ENCODE assay signal across 31 cellular contexts in the genomic region with DNA sequence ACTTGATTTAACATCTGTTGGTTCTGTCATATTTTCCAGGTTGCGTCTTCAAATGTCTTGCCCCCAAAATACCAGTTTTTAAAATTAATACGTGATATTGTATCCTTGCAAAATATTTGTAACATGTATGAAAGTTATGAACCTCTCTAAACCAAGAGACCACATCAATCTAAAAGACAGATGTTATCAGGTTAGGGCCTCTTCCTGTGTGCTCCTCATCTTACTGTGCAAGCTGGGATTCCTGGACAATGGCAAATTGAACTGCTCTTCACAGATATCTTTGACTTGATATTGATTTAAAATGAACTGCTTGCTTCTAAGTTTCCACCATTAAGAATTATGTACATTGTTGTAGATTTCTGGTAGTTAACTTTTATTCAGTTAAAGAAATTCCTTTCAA. TPM values are rescaled to one million over a fixed set of nuclear protein-coding genes. Genes with fewer than 3 reads are reported as not detected.
A peak's percentile ranks its signal among the peaks of the same experiment; 100 is the strongest.
DNase-seq lines count a peak whose midpoint lies in the region; ATAC-seq and TF ChIP-seq lines count a peak whose summit lies in the region.
"Had no signal": no experiment of that assay in that cellular context is flagged by ENCODE, and none has a peak within 500 bp of the region (broad histone marks: within the 10 kb centered on the region; RNA-seq: fewer than 3 reads in every experiment).

No MANE protein-coding gene starts in this region.

- no peak overlapping the region for H3K4me3 Mint-ChIP-seq in stimulated activated naive CD8-positive, alpha-beta T cell treated with anti-CD3 and anti-CD28 coated beads, Interleukin-15, Interleukin-2, amounts not matched to agents 100 ng/mL and 50 ng/mL, for 24 hours
- peak overlapping the region; percentile 17 to 68 (median 39) for H3K4me3 Mint-ChIP-seq in T-cell
- H3K4me3 Mint-ChIP-seq in endothelial cell (ENCODE audit: unreplicated experiment) = peak overlapping the region; percentile 7
- H3K4me3 Mint-ChIP-seq: IgD-negative memory B cell; stimulated activated effector memory CD8-positive, alpha-beta T cell treated with anti-CD3 and anti-CD28 coated beads, Interleukin-12 subunit alpha, Interleukin-12 subunit beta, amount 100 ng/mL, for 72 hours had no signal

- peaks cover 0 to 7% (median 0%) of the 10 kb centered on the region in 3 donors for H3K4me1 ChIP-seq in gastroesophageal sphincter
- H3K4me1 ChIP-seq: Peyer's patch, testis, uterus had no signal

- H3K27me3 ChIP-seq in gastroesophageal sphincter = peaks cover 43% of the 10 kb centered on the region
- H3K27me3 ChIP-seq: ovary, testis, uterus had no signal

- no peak for TF ChIP-seq EP300 in gastroesophageal sphincter (IDR thresholded peaks at IDR 0.05)

- no peaks in the 10 kb centered on the region for H3K9me3 ChIP-seq in gastroesophageal sphincter
- H3K9me3 ChIP-seq: ovary, Peyer's patch, right atrium auricular region, spleen, testis, uterus had no signal

- TF ChIP-seq CTCF in endothelial cell (IDR thresholded peaks at IDR 0.05; ENCODE audit: unreplicated experiment) (no peak), gastroesophageal sphincter (IDR thresholded peaks at IDR 0.05) (no peak)

- no peak for TF ChIP-seq POLR2A in gastroesophageal sphincter (IDR thresholded peaks at IDR 0.05)

- POLR2A ChIA-PET in T-cell (lab: Charles Lee) = no interaction called here

- H3K27ac Mint-ChIP-seq in stimulated activated naive CD8-positive, alpha-beta T cell treated with anti-CD3 and anti-CD28 coated beads, Interleukin-15, Interleukin-2, amounts not matched to agents 100 ng/mL and 50 ng/mL, for 24 hours = peak overlapping the region; percentile 31
- no peak overlapping the region for H3K27ac Mint-ChIP-seq in T-cell
- H3K27ac Mint-ChIP-seq in endothelial cell (ENCODE audit: unreplicated experiment) = no peak overlapping the region
- H3K27ac Mint-ChIP-seq: naive B cell; stimulated activated effector memory CD8-positive, alpha-beta T cell treated with anti-CD3 and anti-CD28 coated beads, Interleukin-12 subunit alpha, Interleukin-12 subunit beta, amount 100 ng/mL, for 72 hours had no signal

- no peak overlapping the region for H3K4me3 ChIP-seq in gastroesophageal sphincter
- H3K4me3 ChIP-seq: GM23248, ovary, Peyer's patch, right atrium auricular region, spleen, testis, uterus had no signal

- H3K27ac ChIP-seq in gastroesophageal sphincter = no peak overlapping the region
- H3K27ac ChIP-seq: C4-2B, GM23248, ovary, Peyer's patch, right atrium auricular region, spleen, testis, uterus had no signal

- 80 to 94% methylated on average over 2 of the region's 2 CpGs for WGBS in gastroesophageal sphincter (ENCODE audit: low coverage in 1 of 2), 2 donors

- H3K4me1 Mint-ChIP-seq in stimulated activated naive CD8-positive, alpha-beta T cell treated with anti-CD3 and anti-CD28 coated beads, Interleukin-15, Interleukin-2, amounts not matched to agents 100 ng/mL and 50 ng/mL, for 24 hours (ENCODE audit: low read depth) = peaks cover 22% of the 10 kb centered on the region
- H3K4me1 Mint-ChIP-seq in T-cell (peaks cover 23 to 31% (median 24%) of the 10 kb centered on the region in 3 donors), endothelial cell (ENCODE audit: unreplicated experiment) (no peaks in the 10 kb centered on the region)

- no peaks in the 10 kb centered on the region for H3K9me3 Mint-ChIP-seq in stimulated activated naive CD8-positive, alpha-beta T cell treated with anti-CD3 and anti-CD28 coated beads, Interleukin-15, Interleukin-2, amounts not matched to agents 100 ng/mL and 50 ng/mL, for 24 hours
- no peaks in the 10 kb centered on the region for H3K9me3 Mint-ChIP-seq in T-cell
- peaks cover 4% of the 10 kb centered on the region for H3K9me3 Mint-ChIP-seq in endothelial cell (ENCODE audit: unreplicated experiment)
- H3K9me3 Mint-ChIP-seq: IgD-negative memory B cell; naive B cell; stimulated activated effector memory CD8-positive, alpha-beta T cell treated with anti-CD3 and anti-CD28 coated beads, Interleukin-12 subunit alpha, Interleukin-12 subunit beta, amount 100 ng/mL, for 72 hours had no signal

- no peaks in the 10 kb centered on the region for H3K36me3 Mint-ChIP-seq in stimulated activated naive CD8-positive, alpha-beta T cell treated with anti-CD3 and anti-CD28 coated beads, Interleukin-15, Interleukin-2, amounts not matched to agents 100 ng/mL and 50 ng/mL, for 24 hours (ENCODE audit: low read depth)
- no peaks in the 10 kb centered on the region for H3K36me3 Mint-ChIP-seq in T-cell
- no peaks in the 10 kb centered on the region for H3K36me3 Mint-ChIP-seq in endothelial cell (ENCODE audit: low read depth, unreplicated experiment)
- H3K36me3 Mint-ChIP-seq: IgD-negative memory B cell; stimulated activated effector memory CD8-positive, alpha-beta T cell treated with anti-CD3 and anti-CD28 coated beads, Interleukin-12 subunit alpha, Interleukin-12 subunit beta, amount 100 ng/mL, for 72 hours had no signal

- DNase-seq in stimulated activated naive CD8-positive, alpha-beta T cell treated with anti-CD3 and anti-CD28 coated beads, Interleukin-15, Interleukin-2, amounts not matched to agents 100 U/mL and 50 U/mL, for 24 hours = no peak
- no peak for DNase-seq in T-cell
- DNase-seq in endothelial cell (ENCODE audit: low spot score) = no peak
- DNase-seq in NCI-H1436 (lab: John Stamatoyannopoulos, UW) = no peak
- DNase-seq: activated CD4-positive, CD25-positive, alpha-beta regulatory T cell treated with anti-CD3 and anti-CD28 coated beads, Interleukin-2, amount 50 U/mL, for 72 hours; activated CD8-positive, alpha-beta memory T cell treated with anti-CD3 and anti-CD28 coated beads for 24 hours; GM23248; mesendoderm; MM.1S; naive B cell; NCI-H510A; ovary; Peyer's patch; SIG-M5; spleen; stimulated activated CD4-positive, alpha-beta T cell treated with anti-CD3 and anti-CD28 coated beads, Interleukin-2, amount 100 ng/mL, for 48 hours; SW 1271; testis; uterus had no signal

- H3K27me3 Mint-ChIP-seq in stimulated activated naive CD8-positive, alpha-beta T cell treated with anti-CD3 and anti-CD28 coated beads, Interleukin-15, Interleukin-2, amounts not matched to agents 100 ng/mL and 50 ng/mL, for 24 hours = peaks cover 25% of the 10 kb centered on the region
- H3K27me3 Mint-ChIP-seq in T-cell = peaks cover 23 to 24% of the 10 kb centered on the region in 2 donors
- peaks cover 4% of the 10 kb centered on the region for H3K27me3 Mint-ChIP-seq in endothelial cell (ENCODE audit: unreplicated experiment)

- CTCF ChIA-PET in T-cell (lab: Charles Lee) = no interaction called here

- H3K36me3 ChIP-seq in gastroesophageal sphincter = no peaks in the 10 kb centered on the region
- H3K36me3 ChIP-seq: ovary, Peyer's patch, right atrium auricular region, spleen, uterus had no signal

- ATAC-seq in stimulated activated naive CD8-positive, alpha-beta T cell treated with anti-CD3 and anti-CD28 coated beads, Interleukin-15, Interleukin-2, amounts not matched to agents 100 U/mL and 50 U/mL, for 24 hours = no peak
- ATAC-seq in T-cell (replicated peaks in 1 of 4) (peak in 2 of 4 experiments; percentile 36 to 54), GM18517 (IDR thresholded peaks at IDR 0.05; ENCODE audit: unreplicated experiment) (no peak), gastroesophageal sphincter (no peak), GM19395 (IDR thresholded peaks at IDR 0.05; ENCODE audit: unreplicated experiment) (no peak)
- ATAC-seq: left lobe of liver; stimulated activated effector memory CD8-positive, alpha-beta T cell treated with anti-CD3 and anti-CD28 coated beads, Interleukin-12 subunit alpha, Interleukin-12 subunit beta, amount 100 ng/mL, for 72 hours had no signal

RNA-seq across cellular contexts. Expression of a gene that starts 9.6 kb away (rescaled TPM):
- total RNA-seq in T-cell (not detected), endothelial cell (ENCODE audit: unreplicated experiment) (not detected), gastroesophageal sphincter (under 1 TPM in 1 of 4 donors, not detected in 3; 0.15 TPM)
- total RNA-seq: chondrocyte, epithelial cell of proximal tubule, GM23248, left lobe of liver, ovary, Peyer's patch, right atrium auricular region, spleen, uterus had no signal

RNA-seq across cellular contexts. Expression of a gene that starts 11.0 kb away (rescaled TPM):
- not detected for total RNA-seq in T-cell
- not detected for total RNA-seq in endothelial cell (ENCODE audit: unreplicated experiment)
- not detected for total RNA-seq in gastroesophageal sphincter
- total RNA-seq: chondrocyte, epithelial cell of proximal tubule, fibroblast of villous mesenchyme, GM23248, left lobe of liver, Peyer's patch, right atrium auricular region, spleen, uterus had no signal

RNA-seq across cellular contexts. Expression of a gene that starts 14.7 kb away (rescaled TPM):
- total RNA-seq in T-cell (100 to 1,000 TPM in 2 of 5 donors, 10 to 100 TPM in 3; 65.1 to 111 (median 95.2) TPM), endothelial cell (ENCODE audit: unreplicated experiment) (30.9 TPM), gastroesophageal sphincter (10 to 100 TPM; 13.8 to 23.2 (median 16.7) TPM)

RNA-seq across cellular contexts. Expression of a gene that starts 14.8 kb away (rescaled TPM):
- total RNA-seq in T-cell (10 to 100 TPM; 44.5 to 72.2 (median 68.2) TPM), endothelial cell (ENCODE audit: unreplicated experiment) (43.3 TPM), gastroesophageal sphincter (10 to 100 TPM; 22.1 to 44.0 (median 30.7) TPM)

RNA-seq across cellular contexts. Expression of a gene that starts 25.3 kb away (rescaled TPM):
- total RNA-seq in T-cell (under 1 TPM; 0.20 to 0.90 (median 0.63) TPM), endothelial cell (ENCODE audit: unreplicated experiment) (139 TPM), gastroesophageal sphincter (1 to 10 TPM in 3 of 4 donors, not detected in 1; 1.9 to 7.1 (median 2.3) TPM)
- total RNA-seq: GM23248, left lobe of liver had no signal
